ENCODE assay signal across 17 cellular contexts in the genomic region with DNA sequence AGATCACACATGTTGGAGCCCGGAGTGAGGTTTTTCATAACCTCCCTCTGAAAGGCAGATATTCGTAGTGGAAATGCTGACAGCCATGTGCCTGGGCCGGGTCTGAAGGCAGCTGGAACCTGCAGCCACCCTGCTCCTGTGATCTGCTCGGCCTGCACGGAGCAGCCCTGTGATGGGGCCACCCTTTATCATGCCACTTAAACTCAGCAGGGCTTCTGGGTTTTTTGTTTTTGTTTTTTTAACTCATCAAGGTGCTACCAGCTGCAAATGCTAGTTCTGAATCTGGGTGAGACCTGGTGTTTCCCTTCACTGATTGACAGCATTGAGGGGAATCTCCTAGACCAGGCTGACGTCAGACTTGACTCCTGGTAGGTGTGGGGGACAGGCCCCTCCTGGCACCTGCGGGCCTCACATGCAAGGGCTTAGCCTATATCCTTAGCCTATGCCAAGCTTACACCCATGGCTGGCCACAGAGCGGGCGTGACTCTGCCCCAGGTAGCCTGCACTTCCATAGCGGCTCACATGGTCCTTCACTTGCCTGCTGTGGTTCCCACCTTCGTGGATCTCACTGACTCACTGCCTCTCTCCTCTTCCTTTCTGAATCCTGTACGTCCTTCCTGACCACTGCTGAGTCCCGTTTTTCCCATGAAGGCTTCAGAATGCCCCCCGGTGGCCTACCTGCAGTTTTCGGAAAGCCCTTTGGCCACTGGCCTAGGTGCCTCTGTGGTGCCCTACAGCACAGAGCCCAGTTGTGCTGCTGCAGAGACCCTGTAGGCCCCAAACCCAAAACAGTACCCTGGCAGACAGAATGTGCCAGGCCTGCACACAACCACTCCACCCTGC.
DNase-seq lines count a peak whose midpoint lies in the region; ATAC-seq and TF ChIP-seq lines count a peak whose summit lies in the region.
"Had no signal": no experiment of that assay in that cellular context is flagged by ENCODE, and none has a peak within 500 bp of the region (broad histone marks: within the 10 kb centered on the region; RNA-seq: fewer than 3 reads in every experiment).

No MANE protein-coding gene starts in this region.

- intact Hi-C loops in prostate gland (cut with DNase I) = no loop called here

- H3K9me3 Mint-ChIP-seq in activated T-cell treated with anti-CD3 and anti-CD28 coated beads, Interleukin-2, amount 50 U/mL, for 24 hours = no peaks in the 10 kb centered on the region
- H3K9me3 Mint-ChIP-seq in activated naive CD8-positive, alpha-beta T cell treated with anti-CD3 and anti-CD28 coated beads, Interleukin-2, amount 50 U/mL, for 24 hours = no peaks in the 10 kb centered on the region
- H3K9me3 Mint-ChIP-seq: T-cell had no signal

- H3K27me3 ChIP-seq in prostate gland (replicated peaks; ENCODE audit: insufficient read depth) = no peaks in the 10 kb centered on the region

- H3K36me3 ChIP-seq in prostate gland = no peaks in the 10 kb centered on the region

- no peaks in the 10 kb centered on the region for H3K27me3 Mint-ChIP-seq in activated T-cell treated with anti-CD3 and anti-CD28 coated beads, Interleukin-2, amount 50 U/mL, for 24 hours
- H3K27me3 Mint-ChIP-seq in activated naive CD8-positive, alpha-beta T cell treated with anti-CD3 and anti-CD28 coated beads, Interleukin-2, amount 50 U/mL, for 24 hours = peaks cover 2% of the 10 kb centered on the region

- ATAC-seq in HG02678 (IDR thresholded peaks at IDR 0.05; ENCODE audit: unreplicated experiment) (peak; percentile 57), HG03520 (IDR thresholded peaks at IDR 0.05; ENCODE audit: unreplicated experiment) (no peak)
- ATAC-seq in activated naive CD8-positive, alpha-beta T cell treated with anti-CD3 and anti-CD28 coated beads, Interleukin-2, amount 50 U/mL, for 24 hours = peak; percentile 79

- no peaks in the 10 kb centered on the region for H3K9me3 ChIP-seq in prostate gland
- H3K9me3 ChIP-seq: thoracic aorta had no signal

- 78% methylated on average over 15 of the region's 15 CpGs for WGBS in prostate gland

- peaks cover 22% of the 10 kb centered on the region for H3K4me1 Mint-ChIP-seq in activated T-cell treated with anti-CD3 and anti-CD28 coated beads, Interleukin-2, amount 50 U/mL, for 24 hours (ENCODE audit: low read depth)
- peaks cover 37% of the 10 kb centered on the region for H3K4me1 Mint-ChIP-seq in activated naive CD8-positive, alpha-beta T cell treated with anti-CD3 and anti-CD28 coated beads, Interleukin-2, amount 50 U/mL, for 24 hours

- H3K4me3 Mint-ChIP-seq in activated T-cell treated with anti-CD3 and anti-CD28 coated beads, Interleukin-2, amount 50 U/mL, for 24 hours = no peak overlapping the region
- no peak overlapping the region for H3K4me3 Mint-ChIP-seq in activated naive CD8-positive, alpha-beta T cell treated with anti-CD3 and anti-CD28 coated beads, Interleukin-2, amount 50 U/mL, for 24 hours
- H3K4me3 Mint-ChIP-seq: T-cell had no signal

- H3K36me3 Mint-ChIP-seq in activated T-cell treated with anti-CD3 and anti-CD28 coated beads, Interleukin-2, amount 50 U/mL, for 24 hours (ENCODE audit: low read depth) = peaks cover 5% of the 10 kb centered on the region
- H3K36me3 Mint-ChIP-seq in activated naive CD8-positive, alpha-beta T cell treated with anti-CD3 and anti-CD28 coated beads, Interleukin-2, amount 50 U/mL, for 24 hours (ENCODE audit: low read depth) = peaks cover 4% of the 10 kb centered on the region
- H3K36me3 Mint-ChIP-seq: T-cell had no signal

- no peak overlapping the region for H3K4me3 ChIP-seq in prostate gland
- H3K4me3 ChIP-seq: thoracic aorta had no signal

- no peak for TF ChIP-seq CTCF in prostate gland (IDR thresholded peaks at IDR 0.05)

- H3K4me1 ChIP-seq in prostate gland (replicated peaks) = no peaks in the 10 kb centered on the region

- DNase-seq in activated T-cell treated with anti-CD3 and anti-CD28 coated beads, Interleukin-2, amount 50 U/mL, for 24 hours = no peak
- DNase-seq in activated T-cell treated with anti-CD3 and anti-CD28 coated beads, Interleukin-2, amount 50 U/mL, for 1 hour = no peak
- DNase-seq in activated naive CD8-positive, alpha-beta T cell treated with anti-CD3 and anti-CD28 coated beads, Interleukin-2, amount 50 U/mL, for 24 hours = peak; percentile 30
- peak; percentile 30 for DNase-seq in stimulated activated CD8-positive, alpha-beta memory T cell treated with anti-CD3 and anti-CD28 coated beads, Interleukin-4, amount 100 ng/mL, for 48 hours
- DNase-seq in NOMO-1 treated with dmso at 0.1 percent for 144 hours (lab: John Stamatoyannopoulos, UW; ENCODE audit: unreplicated experiment) (no peak), prostate gland (ENCODE audit: low spot score) (no peak)
- DNase-seq: AML-193; cerebellar nuclear complex; foreskin fibroblast; NCI-H526 treated with DMSO at 0.1 percent for 48 hours; occipital lobe; stimulated activated CD4-positive, alpha-beta T cell treated with anti-CD3 and anti-CD28 coated beads, Interleukin-2, amount 100 ng/mL, for 48 hours; T-cell had no signal

- no peak for TF ChIP-seq POLR2A in prostate gland (IDR thresholded peaks at IDR 0.05)

- peak overlapping the region; percentile 64 for H3K27ac Mint-ChIP-seq in activated T-cell treated with anti-CD3 and anti-CD28 coated beads, Interleukin-2, amount 50 U/mL, for 24 hours
- peak overlapping the region; percentile 81 for H3K27ac Mint-ChIP-seq in activated naive CD8-positive, alpha-beta T cell treated with anti-CD3 and anti-CD28 coated beads, Interleukin-2, amount 50 U/mL, for 24 hours
- H3K27ac Mint-ChIP-seq: T-cell had no signal

- H3K27ac ChIP-seq in prostate gland = no peak overlapping the region
- H3K27ac ChIP-seq: KMS-11 had no signal

Comparison
In these comparisons a context has a peak if more than half of its experiments do, and no peak if none do; other contexts are left out.
1. DNase-seq: peak in activated naive CD8-positive, alpha-beta T cell treated with anti-CD3 and anti-CD28 coated beads, Interleukin-2, amount 50 U/mL, for 24 hours (single experiment) and stimulated activated CD8-positive, alpha-beta memory T cell treated with anti-CD3 and anti-CD28 coated beads, Interleukin-4, amount 100 ng/mL, for 48 hours (single experiment); none in activated T-cell treated with anti-CD3 and anti-CD28 coated beads, Interleukin-2, amount 50 U/mL, for 24 hours (single experiment), activated T-cell treated with anti-CD3 and anti-CD28 coated beads, Interleukin-2, amount 50 U/mL, for 1 hour (single experiment), NOMO-1 treated with dmso at 0.1 percent for 144 hours (single experiment) and prostate gland (single experiment).